ENCODE assay signal across 29 cellular contexts in the genomic region with DNA sequence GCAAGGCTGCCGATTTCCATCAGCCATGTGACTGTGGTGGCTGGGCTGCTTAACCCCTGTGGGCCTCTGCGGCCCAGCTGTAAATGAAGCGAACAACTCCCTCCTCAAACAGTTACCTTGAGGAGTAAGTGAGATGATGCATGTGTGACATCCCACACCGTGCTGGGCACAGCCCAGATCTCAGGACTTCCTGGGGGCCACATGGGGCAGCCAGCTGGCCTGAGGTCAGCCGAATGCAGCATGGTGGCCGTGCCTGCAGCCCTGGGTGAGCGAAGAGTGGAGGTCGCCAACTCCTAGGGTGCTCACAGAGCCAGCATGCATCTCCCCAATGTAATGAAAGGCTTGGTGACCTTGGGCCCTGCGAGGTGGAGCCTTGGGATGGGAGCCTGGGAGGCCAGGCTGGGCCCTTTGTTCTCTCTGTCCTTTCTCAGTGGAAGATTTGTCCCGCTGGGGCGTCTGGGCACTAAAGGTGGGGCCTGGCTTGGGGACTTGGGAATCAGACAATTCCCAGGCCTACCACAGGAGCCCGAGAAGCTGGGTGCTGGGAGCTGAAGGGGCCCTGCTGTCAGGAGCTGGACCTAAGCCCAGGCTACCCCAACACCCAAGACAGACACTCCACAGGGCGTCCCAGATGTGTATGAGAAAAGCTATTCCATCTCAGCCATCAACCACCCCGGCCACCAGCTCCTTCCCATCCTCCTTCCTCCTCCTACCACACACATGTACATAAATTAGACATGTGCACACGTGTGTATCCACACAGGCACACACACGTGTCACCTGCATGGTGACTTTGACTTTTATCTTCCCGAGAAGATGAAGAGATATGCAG. TPM values are rescaled to one million over a fixed set of nuclear protein-coding genes. Genes with fewer than 3 reads are reported as not detected.
A peak's percentile ranks its signal among the peaks of the same experiment; 100 is the strongest.
DNase-seq lines count a peak whose midpoint lies in the region; ATAC-seq, FAIRE-seq and TF ChIP-seq lines count a peak whose summit lies in the region.
"Had no signal": no experiment of that assay in that cellular context is flagged by ENCODE, and none has a peak within 500 bp of the region (broad histone marks: within the 10 kb centered on the region; RNA-seq: fewer than 3 reads in every experiment).

No MANE protein-coding gene starts in this region.

- H2BK15ac ChIP-seq in H1 (ENCODE audit: low read length) = no peak overlapping the region

- no peaks in the 10 kb centered on the region for H3K9me3 Mint-ChIP-seq in osteocyte (ENCODE audit: unreplicated experiment)
- H3K9me3 Mint-ChIP-seq: CD8-positive, alpha-beta T cell; effector memory CD8-positive, alpha-beta T cell; GM23338; T-helper 2 cell treated with Interferon-gamma antibody and Interleukin-4, amounts not matched to agents 5 μg/mL and 100 μg/mL, for 36 hours had no signal

- H3K4me2 ChIP-seq in H1 (ENCODE audit: insufficient read depth in 1 of 2, low read depth in 2 of 2, low read length in 2 of 2) = no peak overlapping the region
- H3K4me2 ChIP-seq: GM23338, KMS-11 had no signal

- no peak for TF ChIP-seq CTCF in H1 (IDR thresholded peaks at IDR 0.05; ENCODE audit: control extremely low read depth in 1 of 3, insufficient read depth in 1 of 3, low read depth in 1 of 3, low read length in 3 of 3)
- TF ChIP-seq CTCF in osteocyte (IDR thresholded peaks at IDR 0.05) = no peak
- TF ChIP-seq CTCF in upper lobe of right lung (IDR thresholded peaks at IDR 0.05) = no peak

- H2BK12ac ChIP-seq in H1 (ENCODE audit: low read depth, low read length) = peak overlapping the region; percentile 50; the same call in 1 of the 2 replicates

- peaks cover 0 to 23% (median 11%) of the 10 kb centered on the region in 4 experiments; a peak in 6 of 7 replicates for H3K4me1 ChIP-seq in H1 (replicated peaks in 1 of 4; ENCODE audit: control insufficient read depth in 3 of 4, insufficient read depth in 4 of 4, low read length in 3 of 4)
- peaks cover 37% of the 10 kb centered on the region for H3K4me1 ChIP-seq in upper lobe of right lung

- ATAC-seq in upper lobe of right lung = no peak
- no peak for ATAC-seq in HG03095 (IDR thresholded peaks at IDR 0.05; ENCODE audit: unreplicated experiment)
- ATAC-seq: activated T-cell treated with anti-CD3 and anti-CD28 coated beads, Interleukin-2, amount 50 U/mL, for 72 hours; CD8-positive, alpha-beta T cell; effector memory CD8-positive, alpha-beta T cell; left ventricle myocardium superior; naive thymus-derived CD4-positive, alpha-beta T cell; stimulated activated naive CD8-positive, alpha-beta T cell treated with anti-CD3 and anti-CD28 coated beads, Interleukin-15, Interleukin-2, amounts not matched to agents 100 U/mL and 50 U/mL, for 24 hours had no signal

- H3K27me3 Mint-ChIP-seq in osteocyte (ENCODE audit: unreplicated experiment) = peaks cover 59% of the 10 kb centered on the region

- H3K79me2 ChIP-seq in H1 (ENCODE audit: control insufficient read depth in 1 of 2, insufficient read depth in 2 of 2, low read length in 2 of 2) = no peaks in the 10 kb centered on the region

- H3K27me3 ChIP-seq in H1 (replicated peaks in 1 of 4; ENCODE audit: control insufficient read depth in 3 of 4, extremely low read depth in 1 of 4, insufficient read depth in 3 of 4, low read length in 3 of 4) = no peaks in the 10 kb centered on the region; a peak in 1 of 7 replicates
- peaks cover 4% of the 10 kb centered on the region for H3K27me3 ChIP-seq in upper lobe of right lung
- H3K27me3 ChIP-seq: testis had no signal

- no peak overlapping the region for H3K27ac Mint-ChIP-seq in osteocyte (ENCODE audit: unreplicated experiment)
- H3K27ac Mint-ChIP-seq: activated T-cell treated with anti-CD3 and anti-CD28 coated beads, Interleukin-2, amount 50 U/mL, for 72 hours; CD8-positive, alpha-beta T cell; effector memory CD8-positive, alpha-beta T cell; GM23338; T-helper 2 cell treated with Interferon-gamma antibody and Interleukin-4, amounts not matched to agents 5 μg/mL and 100 μg/mL, for 36 hours had no signal

- H3K9ac ChIP-seq in H1 (replicated peaks in 1 of 4; ENCODE audit: extremely low read depth in 1 of 4, low read depth in 3 of 4, low read length in 3 of 4) = no peak overlapping the region
- H3K9ac ChIP-seq: KMS-11 had no signal

- H2AFZ ChIP-seq in H1 (ENCODE audit: low read length) = no peak overlapping the region
- H2AFZ ChIP-seq: GM23338 had no signal

- H4K91ac ChIP-seq in H1 (replicated peaks; ENCODE audit: insufficient read length, low read length) = peak overlapping the region; percentile 29

- no peak overlapping the region for H2BK5ac ChIP-seq in H1 (ENCODE audit: low read depth, low read length)

- WGBS in H1 (ENCODE audit: extremely low coverage in 1 of 2, insufficient coverage in 1 of 2, insufficient read length in 1 of 2, insufficient replicate concordance in 2 of 2, low coverage in 1 of 2, low lambda C conversion rate in 2 of 2, missing lambda C conversion rate in 1 of 2), 2 experiments = 84% methylated on average over 17 of the region's 17 CpGs; no CpG with 5 or more reads in 1 of the 2 experiments

- no peaks in the 10 kb centered on the region for H4K20me1 ChIP-seq in H1 (replicated peaks in 1 of 2; ENCODE audit: control insufficient read depth in 1 of 2, insufficient read depth in 2 of 2, low read length in 2 of 2)

- peak; percentile 54 for DNase-seq in activated effector memory CD4-positive, alpha-beta T cell treated with anti-CD3 and anti-CD28 coated beads, Interleukin-2, amount 50 U/mL, for 16 hours
- DNase-seq in activated effector memory CD4-positive, alpha-beta T cell treated with Interleukin-2 at 50 U/mL for 16 hours = no peak
- DNase-seq in H1 (ENCODE audit: low read depth in 1 of 2, low spot score in 2 of 2) (no peak), osteocyte (ENCODE audit: extremely low spot score, unreplicated experiment) (peak; percentile 75), upper lobe of right lung (peak; percentile 57), DMS79 (lab: John Stamatoyannopoulos, UW) (no peak), NCI-H146 treated with DMSO at 0.1 percent for 48 hours (lab: John Stamatoyannopoulos, UW; ENCODE audit: unreplicated experiment) (no peak)
- DNase-seq: activated CD4-positive, alpha-beta T cell treated with anti-CD3 and anti-CD28 coated beads for 48 hours; activated naive CD4-positive, alpha-beta T cell treated with Interleukin-2 at 50 U/mL for 16 hours; activated T-cell treated with anti-CD3 and anti-CD28 coated beads, Interleukin-2, amount 50 U/mL, for 72 hours; CD8-positive, alpha-beta T cell; effector memory CD8-positive, alpha-beta T cell; erythroblast; left ventricle myocardium superior; MM.1S; NCI-H1105 treated with DMSO at 0.1 percent for 48 hours; NCI-H2029; NK-92 treated with Interleukin-12 subunit alpha and Interleukin-12 subunit beta, amount 100 ng/mL, for 24 hours; stimulated activated naive CD8-positive, alpha-beta T cell treated with anti-CD3 and anti-CD28 coated beads, Interleukin-15, Interleukin-2, amounts not matched to agents 100 U/mL and 50 U/mL, for 24 hours; testis had no signal

- no peak for TF ChIP-seq EP300 in H1 (IDR thresholded peaks at IDR 0.05; ENCODE audit: borderline replicate concordance in 1 of 2, low read depth in 2 of 2, low read length in 2 of 2)

- no peaks in the 10 kb centered on the region for H3K23me2 ChIP-seq in H1 (ENCODE audit: low read depth, low read length)

- no peak overlapping the region for H3K23ac ChIP-seq in H1 (ENCODE audit: insufficient read length)

- H3K14ac ChIP-seq in H1 (ENCODE audit: insufficient read length) = no peak overlapping the region

- FAIRE-seq in H1 (lab: Jason Lieb, UNC) = no peak

- no peaks in the 10 kb centered on the region for H3K9me3 ChIP-seq in H1 (ENCODE audit: insufficient read depth in 2 of 2, low read depth in 1 of 2, low read length in 1 of 2)
- no peaks in the 10 kb centered on the region for H3K9me3 ChIP-seq in upper lobe of right lung
- H3K9me3 ChIP-seq: testis had no signal

- no peak for TF ChIP-seq RAD21 in H1 (IDR thresholded peaks at IDR 0.05 in 1 of 2, conservative IDR thresholded peaks at IDR 0.05 in 1 of 2; ENCODE audit: low read depth in 2 of 2, low read length in 2 of 2)

- H2AK5ac ChIP-seq in H1 (ENCODE audit: low read depth, low read length) = 0 out of 2 replicates have a peak overlapping the region, but pooled peaks have one; percentile 65

- H4K5ac ChIP-seq in H1 (ENCODE audit: insufficient read length, low read depth, low read length) = no peak overlapping the region

- no peak overlapping the region for H3K4ac ChIP-seq in H1 (replicated peaks; ENCODE audit: insufficient read length, low read depth, low read length)

- H3K56ac ChIP-seq in H1 (replicated peaks; ENCODE audit: insufficient read length, low read depth, low read length) = no peak overlapping the region

- H2BK20ac ChIP-seq in H1 (ENCODE audit: low read length) = no peak overlapping the region

- no peaks in the 10 kb centered on the region for H3K79me1 ChIP-seq in H1 (ENCODE audit: low read depth, low read length)

- H4K8ac ChIP-seq in H1 (ENCODE audit: extremely low read depth, insufficient read depth, low read length) = no peak overlapping the region; the same call in 1 of the 2 replicates

- no peak overlapping the region for H3K4me3 Mint-ChIP-seq in osteocyte (ENCODE audit: unreplicated experiment)
- H3K4me3 Mint-ChIP-seq: activated T-cell treated with anti-CD3 and anti-CD28 coated beads, Interleukin-2, amount 50 U/mL, for 72 hours; CD8-positive, alpha-beta T cell; effector memory CD8-positive, alpha-beta T cell; GM23338; naive thymus-derived CD4-positive, alpha-beta T cell; T-helper 2 cell treated with Interferon-gamma antibody and Interleukin-4, amounts not matched to agents 5 μg/mL and 100 μg/mL, for 36 hours had no signal

- H3K36me3 Mint-ChIP-seq in osteocyte (ENCODE audit: unreplicated experiment) = no peaks in the 10 kb centered on the region
- H3K36me3 Mint-ChIP-seq: CD8-positive, alpha-beta T cell had no signal

- H2BK120ac ChIP-seq in H1 (replicated peaks; ENCODE audit: low read depth, low read length) = no peak overlapping the region

- peaks cover 34% of the 10 kb centered on the region for H3K4me1 Mint-ChIP-seq in osteocyte (ENCODE audit: unreplicated experiment)

- POLR2A ChIA-PET in H1 (lab: Charles Lee; ENCODE audit: partially characterized antibody) = no interaction called here

- H3K18ac ChIP-seq in H1 (ENCODE audit: extremely low read depth, low read length) = no peak overlapping the region

- H3K4me3 ChIP-seq in H1 (ENCODE audit: extremely low read depth in 1 of 4, insufficient read depth in 2 of 4, low read depth in 3 of 4, low read length in 4 of 4) = no peak overlapping the region
- H3K4me3 ChIP-seq in upper lobe of right lung = no peak overlapping the region
- H3K4me3 ChIP-seq: GM23338, skin epidermis, testis had no signal

- TF ChIP-seq POLR2A in H1 (IDR thresholded peaks at IDR 0.05; ENCODE audit: control extremely low read depth in 1 of 2, low read depth in 2 of 2, low read length in 2 of 2) = no peak

- CTCF ChIA-PET in H1 (lab: Charles Lee; ENCODE audit: partially characterized antibody) = interaction anchor here (0.8 to 17.4 kb wide), 23 partner anchors 7 to 150 kb away, joined by 3 to 367 read pairs (median 5); a partner anchor contains a TSS

- H3K27ac ChIP-seq in H1 (ENCODE audit: low read depth, low read length) (no peak overlapping the region), upper lobe of right lung (peak overlapping the region; percentile 24)
- H3K27ac ChIP-seq: KMS-11, skin epidermis, testis had no signal

- intact Hi-C loops in upper lobe of right lung (cut with DNase I) = no loop called here

- H3K36me3 ChIP-seq in H1 (ENCODE audit: control insufficient read depth in 2 of 4, insufficient read depth in 4 of 4, low read length in 3 of 4) (no peaks in the 10 kb centered on the region), upper lobe of right lung (no peaks in the 10 kb centered on the region)

RNA-seq across cellular contexts. Expression of a gene that starts 24.9 kb away (rescaled TPM):
- not detected in 2 replicates for total RNA-seq in H1 (2021; fragmentation: NEBNext Ultra II Directional; extraction: Animal tissue kit (Norgen Biotek cat#: 25700))
- not detected in 2 replicates for polyA plus RNA-seq in H1 (2011; rRNA removed)
- polyA plus RNA-seq in H1 (2011; cell fraction: cytosol; rRNA removed) = not detected
- polyA plus RNA-seq in H1 (2011; cell fraction: nucleus; rRNA removed) = not detected
- not detected in 4 replicates for polyA plus RNA-seq in H1 (2012, experiment 1 of 2)
- polyA plus RNA-seq in H1 (2012, experiment 2 of 2) = not detected
- not detected for polyA plus RNA-seq in H1 (2013, experiment 1 of 2)
- not detected for polyA plus RNA-seq in H1 (2013, experiment 2 of 2)
- polyA minus RNA-seq in H1 (2011; rRNA and poly(A)+ RNA removed) = not detected in 2 replicates
- not detected for polyA minus RNA-seq in H1 (2011; cell fraction: cytosol; rRNA and poly(A)+ RNA removed)
- not detected for polyA minus RNA-seq in H1 (2011; cell fraction: nucleus; rRNA and poly(A)+ RNA removed)
- total RNA-seq in osteocyte (not detected in 2 replicates), upper lobe of right lung (not detected)
- total RNA-seq: activated CD8-positive, alpha-beta memory T cell treated with anti-CD3 and anti-CD28 coated beads for 36 hours; activated T-cell treated with anti-CD3 and anti-CD28 coated beads, Interleukin-2, amount 50 U/mL, for 72 hours; CD8-positive, alpha-beta T cell; glomerular endothelial cell; GM23338; left ventricle myocardium superior; naive thymus-derived CD4-positive, alpha-beta T cell; pulmonary artery endothelial cell had no signal
- polyA plus RNA-seq: GM23338; naive thymus-derived CD4-positive, alpha-beta T cell had no signal

Comparison
In these comparisons a context has a peak if more than half of its experiments do, and no peak if none do; other contexts are left out.
1. DNase-seq: peak in activated effector memory CD4-positive, alpha-beta T cell treated with anti-CD3 and anti-CD28 coated beads, Interleukin-2, amount 50 U/mL, for 16 hours (single experiment), osteocyte (single experiment) and upper lobe of right lung (single experiment); none in activated effector memory CD4-positive, alpha-beta T cell treated with Interleukin-2 at 50 U/mL for 16 hours (single experiment), H1 (0 of 2), DMS79 (single experiment) and NCI-H146 treated with DMSO at 0.1 percent for 48 hours (single experiment).